In genomic region chr11:116375221-116375620, GRCh38 we compare ENCODE assay signal across 11 cellular contexts.
"Had no signal": no experiment of that assay in that cellular context is flagged by ENCODE, and none has a peak within 500 bp of the region (broad histone marks: within the 10 kb centered on the region; RNA-seq: fewer than 3 reads in every experiment).

No MANE protein-coding gene starts in this region.

- H3K4me1 Mint-ChIP-seq: activated naive CD4-positive, alpha-beta T cell treated with anti-CD3 and anti-CD28 coated beads, Interleukin-2, amount 10 ng/mL, durations not matched to agents 7 days and 5 days had no signal

- H3K36me3 ChIP-seq: cardiac muscle cell, left lung, ovary, thoracic aorta had no signal

- H3K27ac ChIP-seq: left lung, ovary, thoracic aorta had no signal

- H3K27me3 Mint-ChIP-seq: activated naive CD4-positive, alpha-beta T cell treated with anti-CD3 and anti-CD28 coated beads, Interleukin-2, amount 10 ng/mL, durations not matched to agents 7 days and 5 days had no signal

- DNase-seq: activated CD4-positive, CD25-positive, alpha-beta regulatory T cell treated with anti-CD3 and anti-CD28 coated beads, Interleukin-2, amount 50 U/mL, for 72 hours; activated naive CD4-positive, alpha-beta T cell treated with anti-CD3 and anti-CD28 coated beads, Interleukin-2, amount 10 ng/mL, durations not matched to agents 7 days and 5 days; dorsolateral prefrontal cortex; left lung; naive B cell; ovary; stimulated activated CD4-positive, alpha-beta T cell treated with anti-CD3 and anti-CD28 coated beads, Interleukin-1b, Interleukin-23, amount 100 ng/mL, for 48 hours had no signal

- H3K9me3 Mint-ChIP-seq: activated naive CD4-positive, alpha-beta T cell treated with anti-CD3 and anti-CD28 coated beads, Interleukin-2, amount 10 ng/mL, durations not matched to agents 7 days and 5 days; activated T-helper 2 cell treated with anti-CD3 and anti-CD28 coated beads, Interferon-gamma antibody, Interleukin-2, Interleukin-4, amounts not matched to agents 10 μg/mL and 5 μg/mL and 100 μg/mL, durations not matched to agents 14 hours and 24 hours and 36 hours; T-helper 2 cell treated with Interferon-gamma antibody and Interleukin-4, amounts not matched to agents 5 μg/mL and 100 μg/mL, for 36 hours had no signal

- H3K4me3 Mint-ChIP-seq: activated naive CD4-positive, alpha-beta T cell treated with anti-CD3 and anti-CD28 coated beads, Interleukin-2, amount 10 ng/mL, durations not matched to agents 7 days and 5 days; naive B cell; T-helper 2 cell treated with Interferon-gamma antibody and Interleukin-4, amounts not matched to agents 5 μg/mL and 100 μg/mL, for 36 hours had no signal

- H3K4me3 ChIP-seq: cardiac muscle cell, dorsolateral prefrontal cortex, left lung, ovary, thoracic aorta had no signal

- H3K27ac Mint-ChIP-seq: activated naive CD4-positive, alpha-beta T cell treated with anti-CD3 and anti-CD28 coated beads, Interleukin-2, amount 10 ng/mL, durations not matched to agents 7 days and 5 days; activated T-helper 2 cell treated with anti-CD3 and anti-CD28 coated beads, Interferon-gamma antibody, Interleukin-2, Interleukin-4, amounts not matched to agents 10 μg/mL and 5 μg/mL and 100 μg/mL, durations not matched to agents 14 hours and 24 hours and 36 hours; naive B cell; T-helper 2 cell treated with Interferon-gamma antibody and Interleukin-4, amounts not matched to agents 5 μg/mL and 100 μg/mL, for 36 hours had no signal

- H3K27me3 ChIP-seq: cardiac muscle cell, left lung, ovary had no signal

- H3K36me3 Mint-ChIP-seq: activated naive CD4-positive, alpha-beta T cell treated with anti-CD3 and anti-CD28 coated beads, Interleukin-2, amount 10 ng/mL, durations not matched to agents 7 days and 5 days; naive B cell had no signal

- H3K4me1 ChIP-seq: left lung had no signal

- H3K9me3 ChIP-seq: left lung, ovary, thoracic aorta had no signal
